ENCODE assay signal across 27 cellular contexts in genomic region chr2:236403811-236404210, GRCh38.
"Had no signal": no experiment of that assay in that cellular context is flagged by ENCODE, and none has a peak within 500 bp of the region (broad histone marks: within the 10 kb centered on the region; RNA-seq: fewer than 3 reads in every experiment).

No MANE protein-coding gene starts in this region.

- H3K27me3 Mint-ChIP-seq: activated CD4-positive, alpha-beta memory T cell treated with anti-CD3 and anti-CD28 coated beads for 36 hours; activated naive CD8-positive, alpha-beta T cell; activated naive CD8-positive, alpha-beta T cell treated with anti-CD3 and anti-CD28 coated beads, Interleukin-2, amount 50 U/mL, for 24 hours had no signal

- H3K36me3 ChIP-seq: SJSA1 had no signal

- H3K27me3 ChIP-seq: SJSA1 had no signal

- H3K4me3 ChIP-seq: SJSA1 had no signal

- H3K4me1 Mint-ChIP-seq: activated naive CD4-positive, alpha-beta T cell treated with anti-CD3 and anti-CD28 coated beads, Interleukin-2, amount 10 ng/mL, durations not matched to agents 7 days and 5 days; activated naive CD8-positive, alpha-beta T cell treated with anti-CD3 and anti-CD28 coated beads, Interleukin-2, amount 50 U/mL, for 24 hours had no signal

- H3K9me3 Mint-ChIP-seq: activated naive CD8-positive, alpha-beta T cell treated with anti-CD3 and anti-CD28 coated beads, Interleukin-2, amount 50 U/mL, for 24 hours; activated T-cell treated with anti-CD3 and anti-CD28 coated beads, Interleukin-2, amount 50 U/mL, for 4 hours; activated T-helper 1 cell treated with anti-CD3 and anti-CD28 coated beads, Interleukin-12 subunit alpha, Interleukin-12 subunit beta, Interleukin-2, Interleukin-4 antibody, amounts not matched to agents 30 ng/mL and 10 ng/mL and 1 ng/mL, durations not matched to agents 14 hours and 24 hours and 36 hours; T-helper 2 cell treated with Interferon-gamma antibody and Interleukin-4, amounts not matched to agents 5 μg/mL and 100 μg/mL, for 36 hours had no signal

- ATAC-seq: activated naive CD8-positive, alpha-beta T cell treated with anti-CD3 and anti-CD28 coated beads, Interleukin-2, amount 50 U/mL, for 24 hours; activated T-cell treated with anti-CD3 and anti-CD28 coated beads, Interleukin-2, amount 50 U/mL, for 4 hours; Panc1 had no signal

- H3K4me3 Mint-ChIP-seq: activated CD4-positive, alpha-beta memory T cell treated with anti-CD3 and anti-CD28 coated beads for 36 hours; activated naive CD4-positive, alpha-beta T cell treated with anti-CD3 and anti-CD28 coated beads, Interleukin-2, amount 10 ng/mL, durations not matched to agents 7 days and 5 days; activated naive CD8-positive, alpha-beta T cell; activated naive CD8-positive, alpha-beta T cell treated with anti-CD3 and anti-CD28 coated beads, Interleukin-2, amount 50 U/mL, for 24 hours; activated T-cell treated with anti-CD3 and anti-CD28 coated beads, Interleukin-2, amount 50 U/mL, for 4 hours; activated T-helper 1 cell treated with anti-CD3 and anti-CD28 coated beads, Interleukin-12 subunit alpha, Interleukin-12 subunit beta, Interleukin-2, Interleukin-4 antibody, amounts not matched to agents 30 ng/mL and 10 ng/mL and 1 ng/mL, durations not matched to agents 14 hours and 24 hours and 36 hours; brain; T-helper 1 cell treated with Interleukin-12 subunit alpha and Interleukin-12 subunit beta and Interleukin-4 antibody, amounts not matched to agents 30 μg/mL and 1 μg/mL, for 36 hours; T-helper 2 cell treated with Interferon-gamma antibody and Interleukin-4, amounts not matched to agents 5 μg/mL and 100 μg/mL, for 36 hours had no signal

- H3K27ac Mint-ChIP-seq: activated CD4-positive, alpha-beta memory T cell treated with anti-CD3 and anti-CD28 coated beads for 36 hours; activated naive CD4-positive, alpha-beta T cell treated with anti-CD3 and anti-CD28 coated beads, Interleukin-2, amount 10 ng/mL, durations not matched to agents 7 days and 5 days; activated naive CD8-positive, alpha-beta T cell; activated naive CD8-positive, alpha-beta T cell treated with anti-CD3 and anti-CD28 coated beads, Interleukin-2, amount 50 U/mL, for 24 hours; activated T-helper 1 cell treated with anti-CD3 and anti-CD28 coated beads, Interleukin-12 subunit alpha, Interleukin-12 subunit beta, Interleukin-2, Interleukin-4 antibody, amounts not matched to agents 30 ng/mL and 10 ng/mL and 1 ng/mL, durations not matched to agents 14 hours and 24 hours and 36 hours; brain; T-helper 1 cell treated with Interleukin-12 subunit alpha and Interleukin-12 subunit beta and Interleukin-4 antibody, amounts not matched to agents 30 μg/mL and 1 μg/mL, for 36 hours; T-helper 2 cell treated with Interferon-gamma antibody and Interleukin-4, amounts not matched to agents 5 μg/mL and 100 μg/mL, for 36 hours had no signal

- H3K4me1 ChIP-seq: SJSA1 had no signal

- DNase-seq: activated CD4-positive, alpha-beta memory T cell treated with anti-CD3 and anti-CD28 coated beads for 36 hours; activated CD4-positive, alpha-beta T cell treated with anti-CD3 and anti-CD28 coated beads, Interleukin-2, amount 50 U/mL, for 1 hour; activated CD8-positive, alpha-beta memory T cell treated with anti-CD3 and anti-CD28 coated beads, Interleukin-2, amount 50 U/mL, for 4 hours; activated naive CD4-positive, alpha-beta T cell treated with anti-CD3 and anti-CD28 coated beads, Interleukin-2, amount 10 ng/mL, durations not matched to agents 7 days and 5 days; activated naive CD8-positive, alpha-beta T cell treated with anti-CD3 and anti-CD28 coated beads, Interleukin-2, amount 50 U/mL, for 24 hours; activated T-cell treated with anti-CD3 and anti-CD28 coated beads for 4 hours; activated T-cell treated with anti-CD3 and anti-CD28 coated beads, Interleukin-2, amount 50 U/mL, for 4 hours; anterior cingulate cortex; Kasumi-1; KBM-7; MM.1S; MV-4-11; NCI-H1092; NCI-H1436 treated with DMSO at 0.1 percent for 48 hours; NCI-H1694 treated with DMSO at 0.1 percent for 48 hours; NCI-H2029; NCI-H345; NCI-H524 treated with DMSO at 0.1 percent for 48 hours; SHP77; SK-N-SH had no signal

- H3K9me3 ChIP-seq: SJSA1, SK-N-SH had no signal

- H3K36me3 Mint-ChIP-seq: activated CD4-positive, alpha-beta memory T cell treated with anti-CD3 and anti-CD28 coated beads for 36 hours; activated naive CD4-positive, alpha-beta T cell treated with anti-CD3 and anti-CD28 coated beads, Interleukin-2, amount 10 ng/mL, durations not matched to agents 7 days and 5 days; activated naive CD8-positive, alpha-beta T cell; brain had no signal

- H3K27ac ChIP-seq: SJSA1 had no signal
